ENCODE assay signal across 17 cellular contexts in the genomic region with DNA sequence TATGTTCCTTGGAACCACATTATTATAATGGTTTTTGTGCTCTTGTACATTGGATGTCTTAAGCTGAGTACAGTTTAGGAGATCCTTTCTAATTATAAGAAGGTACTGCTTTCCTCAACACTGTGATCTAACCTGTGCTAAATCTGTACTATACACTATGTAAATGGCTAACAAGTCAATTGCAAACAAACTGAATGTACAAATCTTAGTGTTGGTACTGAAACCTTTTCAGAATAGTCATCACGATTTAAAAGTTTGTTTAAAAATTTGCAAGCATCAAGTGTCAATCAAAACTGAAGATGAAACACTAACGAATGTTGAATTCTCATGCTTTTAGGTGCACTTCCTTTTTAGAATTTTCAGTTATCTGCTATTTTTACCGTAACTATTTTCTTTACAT.
"Had no signal": no experiment of that assay in that cellular context is flagged by ENCODE, and none has a peak within 500 bp of the region (broad histone marks: within the 10 kb centered on the region; RNA-seq: fewer than 3 reads in every experiment).

No MANE protein-coding gene starts in this region.

- ATAC-seq: activated T-cell treated with anti-CD3 and anti-CD28 coated beads, Interleukin-2, amount 50 U/mL, for 72 hours; esophagus mucosa; gastrocnemius medialis; lower lobe of right lung; natural killer cell treated with Interleukin-12 subunit alpha and Interleukin-12 subunit beta and Interleukin-15 and Interleukin-18, amount 100 ng/mL, for 72 hours; sciatic nerve; stimulated activated memory B cell treated with anti-CD40 and anti-IgM and Interleukin-4, amounts not matched to agents 10 μg/mL and 1 μg/mL and 100 μg/mL, for 72 hours had no signal

- DNase-seq: activated CD4-positive, alpha-beta T cell treated with anti-CD3 and anti-CD28 coated beads, Interleukin-2, amount 50 U/mL, for 1 hour; activated CD4-positive, CD25-positive, alpha-beta regulatory T cell treated with anti-CD3 and anti-CD28 coated beads, Interleukin-2, amount 50 U/mL, for 72 hours; activated CD8-positive, alpha-beta memory T cell treated with anti-CD3 and anti-CD28 coated beads, Interleukin-2, amount 50 U/mL, for 48 hours; activated gamma-delta T cell; activated T-cell treated with anti-CD3 and anti-CD28 coated beads, Interleukin-2, amount 50 U/mL, for 72 hours; effector CD4-positive, alpha-beta T cell; gastrocnemius medialis; head of caudate nucleus; lower lobe of right lung; stimulated activated CD4-positive, alpha-beta T cell treated with anti-CD3 and anti-CD28 coated beads, Interleukin-4, amount 100 ng/mL, for 24 hours; tibial artery had no signal

- FAIRE-seq: astrocyte, keratinocyte had no signal
